16 cellular contexts compared by ENCODE assay signal in genomic region chr19:11580665-11581418, GRCh38. TPM values are rescaled to one million over a fixed set of nuclear protein-coding genes. Genes with fewer than 3 reads are reported as not detected.
DNase-seq lines count a peak whose midpoint lies in the region; ATAC-seq and TF ChIP-seq lines count a peak whose summit lies in the region.
"Had no signal": no experiment of that assay in that cellular context is flagged by ENCODE, and none has a peak within 500 bp of the region (broad histone marks: within the 10 kb centered on the region; RNA-seq: fewer than 3 reads in every experiment).

No MANE protein-coding gene starts in this region.

- ATAC-seq in right cardiac atrium (peak; percentile 80 to 93), HG03045 (IDR thresholded peaks at IDR 0.05; ENCODE audit: unreplicated experiment) (no peak)
- ATAC-seq: GM23338, Panc1 had no signal

- H3K36me3 ChIP-seq in Caco-2 (ENCODE audit: control insufficient read depth, insufficient read depth, low read length): no peaks in the 10 kb centered on the region
- H3K36me3 ChIP-seq: thyroid gland had no signal

- H3K4me1 ChIP-seq in right cardiac atrium (ENCODE audit: control insufficient read depth, insufficient read depth, low read length): no peaks in the 10 kb centered on the region
- H3K4me1 ChIP-seq in Caco-2: no peaks in the 10 kb centered on the region

- BruUV-seq in Caco-2 (replicated peaks; lab: Mats Ljungman, UMichigan): no TSS peak

- H3K4me3 Mint-ChIP-seq in activated T-helper 1 cell treated with anti-CD3 and anti-CD28 coated beads, Interleukin-12 subunit alpha, Interleukin-12 subunit beta, Interleukin-2, Interleukin-4 antibody, amounts not matched to agents 30 ng/mL and 10 ng/mL and 1 ng/mL, durations not matched to agents 14 hours and 24 hours and 36 hours: peak overlapping the region; percentile 79
- H3K4me3 Mint-ChIP-seq in Caco-2 (ENCODE audit: unreplicated experiment): no peak overlapping the region
- H3K4me3 Mint-ChIP-seq: GM23338, nephron progenitor cell had no signal

- H3K27me3 ChIP-seq in right cardiac atrium (ENCODE audit: control insufficient read depth, insufficient read depth): no peaks in the 10 kb centered on the region
- H3K27me3 ChIP-seq in Caco-2 (replicated peaks; ENCODE audit: control insufficient read depth, insufficient read depth, low read length): no peaks in the 10 kb centered on the region
- H3K27me3 ChIP-seq: hepatocyte, thyroid gland had no signal

- no peak for TF ChIP-seq CTCF in 22Rv1 (IDR thresholded peaks at IDR 0.05)
- no peak for TF ChIP-seq CTCF in GM12865 (IDR thresholded peaks at IDR 0.05; ENCODE audit: insufficient read depth, low read depth, low read length, missing control alignments)
- TF ChIP-seq CTCF in Caco-2 (IDR thresholded peaks at IDR 0.05; ENCODE audit: insufficient read depth in 1 of 2, low read depth in 1 of 2, low read length in 1 of 2, severe bottlenecking in 1 of 2, unreplicated experiment in 1 of 2): no peak

- CTCF ChIA-PET in Caco-2 (lab: Charles Lee): no interaction called here

- intact Hi-C loops in activated T-helper 1 cell treated with anti-CD3 and anti-CD28 coated beads, Interleukin-12 subunit alpha, Interleukin-12 subunit beta, Interleukin-2, Interleukin-4 antibody, amounts not matched to agents 30 ng/mL and 10 ng/mL and 1 ng/mL, durations not matched to agents 14 hours and 24 hours and 36 hours (cut with micrococcal nuclease): loop anchor here (1.0 to 2.0 kb wide), 2 partner anchors 22 to 76 kb away; partner anchors contain the start of genes ELOF1 and ZNF653
- intact Hi-C loops in right cardiac atrium (cut with DNase I): no loop called here
- intact Hi-C loops in Caco-2 (cut with micrococcal nuclease; ENCODE audit: unreplicated experiment): no loop called here

- DNase-seq in GM12865 (ENCODE audit: low read depth): peak; percentile 42
- DNase-seq in activated T-helper 1 cell treated with anti-CD3 and anti-CD28 coated beads, Interleukin-12 subunit alpha, Interleukin-12 subunit beta, Interleukin-2, Interleukin-4 antibody, amounts not matched to agents 30 ng/mL and 10 ng/mL and 1 ng/mL, durations not matched to agents 14 hours and 24 hours and 36 hours (ENCODE audit: low spot score): no peak
- peak in 1 of 3 donors; percentile 40 for DNase-seq in right cardiac atrium
- no peak for DNase-seq in DMS 273 (lab: John Stamatoyannopoulos, UW; ENCODE audit: unreplicated experiment)
- DNase-seq in central memory CD4-positive, alpha-beta T cell: no peak
- no peak for DNase-seq in Caco-2
- DNase-seq: activated CD4-positive, alpha-beta T cell treated with anti-CD3 and anti-CD28 coated beads for 48 hours; NCI-H1436; nephron progenitor cell; stimulated activated CD4-positive, alpha-beta T cell treated with anti-CD3 and anti-CD28 coated beads, Interleukin-2, amount 100 ng/mL, for 48 hours; thyroid gland had no signal

- H3K4me3 ChIP-seq in GM12865 (ENCODE audit: low read depth, low read length) (no peak overlapping the region; the same call in 1 of the 2 replicates), right cardiac atrium (ENCODE audit: low read length) (no peak overlapping the region), Caco-2 (ENCODE audit: low read depth, low read length) (no peak overlapping the region)
- H3K4me3 ChIP-seq: GM23338, hepatocyte, thyroid gland had no signal

- peak overlapping the region; percentile 74 for H3K27ac ChIP-seq in 22Rv1
- H3K27ac ChIP-seq in right cardiac atrium (ENCODE audit: low read length): no peak overlapping the region
- H3K27ac ChIP-seq: hepatocyte had no signal

- no peaks in the 10 kb centered on the region for H3K9me3 ChIP-seq in right cardiac atrium (ENCODE audit: control insufficient read depth, low read length)
- H3K9me3 ChIP-seq in Caco-2: no peaks in the 10 kb centered on the region
- H3K9me3 ChIP-seq: thyroid gland had no signal

- peaks cover 3% of the 10 kb centered on the region for H3K36me3 Mint-ChIP-seq in activated T-helper 1 cell treated with anti-CD3 and anti-CD28 coated beads, Interleukin-12 subunit alpha, Interleukin-12 subunit beta, Interleukin-2, Interleukin-4 antibody, amounts not matched to agents 30 ng/mL and 10 ng/mL and 1 ng/mL, durations not matched to agents 14 hours and 24 hours and 36 hours (ENCODE audit: low read depth)
- no peaks in the 10 kb centered on the region for H3K36me3 Mint-ChIP-seq in Caco-2 (ENCODE audit: insufficient read depth, unreplicated experiment)

- H3K4me1 Mint-ChIP-seq in activated T-helper 1 cell treated with anti-CD3 and anti-CD28 coated beads, Interleukin-12 subunit alpha, Interleukin-12 subunit beta, Interleukin-2, Interleukin-4 antibody, amounts not matched to agents 30 ng/mL and 10 ng/mL and 1 ng/mL, durations not matched to agents 14 hours and 24 hours and 36 hours (ENCODE audit: low read depth): peaks cover 21% of the 10 kb centered on the region
- H3K4me1 Mint-ChIP-seq in Caco-2 (ENCODE audit: low read depth, unreplicated experiment): no peaks in the 10 kb centered on the region

- H3K27me3 Mint-ChIP-seq in activated T-helper 1 cell treated with anti-CD3 and anti-CD28 coated beads, Interleukin-12 subunit alpha, Interleukin-12 subunit beta, Interleukin-2, Interleukin-4 antibody, amounts not matched to agents 30 ng/mL and 10 ng/mL and 1 ng/mL, durations not matched to agents 14 hours and 24 hours and 36 hours (ENCODE audit: insufficient read depth): no peaks in the 10 kb centered on the region
- H3K27me3 Mint-ChIP-seq in Caco-2 (ENCODE audit: insufficient read depth, unreplicated experiment): no peaks in the 10 kb centered on the region

- POLR2A ChIA-PET in Caco-2 (lab: Charles Lee): no interaction called here

- 69% methylated on average over 10 of the region's 10 CpGs for WGBS in right cardiac atrium

- H3K27ac Mint-ChIP-seq in activated T-helper 1 cell treated with anti-CD3 and anti-CD28 coated beads, Interleukin-12 subunit alpha, Interleukin-12 subunit beta, Interleukin-2, Interleukin-4 antibody, amounts not matched to agents 30 ng/mL and 10 ng/mL and 1 ng/mL, durations not matched to agents 14 hours and 24 hours and 36 hours: peak overlapping the region; percentile 79
- H3K27ac Mint-ChIP-seq in Caco-2 (ENCODE audit: unreplicated experiment): no peak overlapping the region
- H3K27ac Mint-ChIP-seq: GM23338, nephron progenitor cell had no signal

- no peaks in the 10 kb centered on the region for H3K9me3 Mint-ChIP-seq in activated T-helper 1 cell treated with anti-CD3 and anti-CD28 coated beads, Interleukin-12 subunit alpha, Interleukin-12 subunit beta, Interleukin-2, Interleukin-4 antibody, amounts not matched to agents 30 ng/mL and 10 ng/mL and 1 ng/mL, durations not matched to agents 14 hours and 24 hours and 36 hours
- H3K9me3 Mint-ChIP-seq in Caco-2 (ENCODE audit: unreplicated experiment): no peaks in the 10 kb centered on the region
- H3K9me3 Mint-ChIP-seq: GM23338, nephron progenitor cell had no signal

RNA-seq across cellular contexts. Expression of gene ACP5, which starts 3.4 kb away (rescaled TPM):
- total RNA-seq in activated T-helper 1 cell treated with anti-CD3 and anti-CD28 coated beads, Interleukin-12 subunit alpha, Interleukin-12 subunit beta, Interleukin-2, Interleukin-4 antibody, amounts not matched to agents 30 ng/mL and 10 ng/mL and 1 ng/mL, durations not matched to agents 14 hours and 24 hours and 36 hours: 12.0 and 13.4 TPM in 2 replicates
- 1 to 10 TPM; 2.9 to 8.4 (median 6.1) TPM for total RNA-seq in right cardiac atrium
- polyA plus RNA-seq in right cardiac atrium: 3.8 TPM
- 0.48 TPM in 1 of 2 replicates, not detected in the other for total RNA-seq in Caco-2 (2022)

RNA-seq across cellular contexts. Expression of gene ZNF627, which starts 16.4 kb away (rescaled TPM):
- total RNA-seq in activated T-helper 1 cell treated with anti-CD3 and anti-CD28 coated beads, Interleukin-12 subunit alpha, Interleukin-12 subunit beta, Interleukin-2, Interleukin-4 antibody, amounts not matched to agents 30 ng/mL and 10 ng/mL and 1 ng/mL, durations not matched to agents 14 hours and 24 hours and 36 hours: 4.3 and 5.2 TPM in 2 replicates
- total RNA-seq in right cardiac atrium: 1 to 10 TPM; 6.4 to 7.3 (median 7.0) TPM
- polyA plus RNA-seq in right cardiac atrium: 4.2 TPM
- total RNA-seq in Caco-2 (2022): 8.1 and 9.0 TPM in 2 replicates

RNA-seq across cellular contexts. Expression of gene ELOF1, which starts 21.8 kb away (rescaled TPM):
- 76.7 and 77.6 TPM in 2 replicates for total RNA-seq in activated T-helper 1 cell treated with anti-CD3 and anti-CD28 coated beads, Interleukin-12 subunit alpha, Interleukin-12 subunit beta, Interleukin-2, Interleukin-4 antibody, amounts not matched to agents 30 ng/mL and 10 ng/mL and 1 ng/mL, durations not matched to agents 14 hours and 24 hours and 36 hours
- total RNA-seq in right cardiac atrium (10 to 100 TPM; 35.2 to 47.4 (median 41.0) TPM), Caco-2 (2022) (48.5 and 49.4 TPM in 2 replicates)
- 54.9 TPM for polyA plus RNA-seq in right cardiac atrium

RNA-seq across cellular contexts. Expression of gene CNN1, which starts 42.2 kb away (rescaled TPM):
- total RNA-seq in activated T-helper 1 cell treated with anti-CD3 and anti-CD28 coated beads, Interleukin-12 subunit alpha, Interleukin-12 subunit beta, Interleukin-2, Interleukin-4 antibody, amounts not matched to agents 30 ng/mL and 10 ng/mL and 1 ng/mL, durations not matched to agents 14 hours and 24 hours and 36 hours: not detected in 2 replicates
- total RNA-seq in right cardiac atrium (100 to 1,000 TPM; 150 to 246 (median 173) TPM), Caco-2 (2022) (0.54 and 0.84 TPM in 2 replicates)
- 298 TPM for polyA plus RNA-seq in right cardiac atrium

RNA-seq across cellular contexts. Expression of gene ECSIT, which starts 51.9 kb away (rescaled TPM):
- total RNA-seq in activated T-helper 1 cell treated with anti-CD3 and anti-CD28 coated beads, Interleukin-12 subunit alpha, Interleukin-12 subunit beta, Interleukin-2, Interleukin-4 antibody, amounts not matched to agents 30 ng/mL and 10 ng/mL and 1 ng/mL, durations not matched to agents 14 hours and 24 hours and 36 hours: 37.3 and 38.8 TPM in 2 replicates
- total RNA-seq in right cardiac atrium (100 to 1,000 TPM in 2 of 4 donors, 10 to 100 TPM in 2; 88.1 to 126 (median 105) TPM), Caco-2 (2022) (39.8 and 44.8 TPM in 2 replicates)
- polyA plus RNA-seq in right cardiac atrium: 133 TPM
